24 cellular contexts compared by ENCODE assay signal in the genomic region with DNA sequence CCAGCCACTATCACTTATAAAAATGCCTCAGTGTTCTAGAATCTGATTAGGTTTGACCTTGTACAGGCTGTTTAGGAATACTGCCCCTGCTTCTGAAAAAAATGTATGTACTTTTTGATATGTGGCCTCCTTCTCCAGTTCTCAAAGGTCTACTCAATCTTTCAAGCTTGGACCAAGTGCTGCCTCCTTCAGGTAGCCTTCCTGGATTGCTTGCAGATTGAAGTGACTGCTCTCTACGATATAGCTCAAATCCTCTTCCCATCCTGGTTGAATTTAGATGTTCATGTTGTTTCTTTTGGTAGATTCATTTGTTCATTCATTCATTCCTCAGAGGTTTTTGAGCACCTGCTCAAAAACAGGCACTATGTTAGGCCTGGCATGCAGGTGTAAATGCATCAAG.
DNase-seq lines count a peak whose midpoint lies in the region; ATAC-seq, FAIRE-seq and TF ChIP-seq lines count a peak whose summit lies in the region.
"Had no signal": no experiment of that assay in that cellular context is flagged by ENCODE, and none has a peak within 500 bp of the region (broad histone marks: within the 10 kb centered on the region; RNA-seq: fewer than 3 reads in every experiment).

No MANE protein-coding gene starts in this region.

- H3K4me2 ChIP-seq in A549: no peak overlapping the region
- H3K4me2 ChIP-seq in DOHH2 (ENCODE audit: low read length): 0 out of 2 replicates have a peak overlapping the region, but pooled peaks have one; percentile 3
- peak overlapping the region; percentile 63 for H3K4me2 ChIP-seq in OCI-LY3 (ENCODE audit: low read length)
- no peak overlapping the region for H3K4me2 ChIP-seq in H1 (ENCODE audit: insufficient read depth in 1 of 2, low read depth in 2 of 2, low read length in 2 of 2)
- H3K4me2 ChIP-seq in MM.1S (ENCODE audit: low read depth, low read length): no peak overlapping the region

- no peak overlapping the region for H4K8ac ChIP-seq in H1 (ENCODE audit: extremely low read depth, insufficient read depth, low read length)

- H3K9me2 ChIP-seq in DOHH2 (replicated peaks; ENCODE audit: control insufficient read depth, low read length) (no peaks in the 10 kb centered on the region), MM.1S (replicated peaks; ENCODE audit: insufficient read depth, low read length) (no peaks in the 10 kb centered on the region)

- no peaks in the 10 kb centered on the region for H4K20me1 ChIP-seq in DOHH2 (ENCODE audit: control insufficient read depth, insufficient read depth, low read depth, low read length)
- no peaks in the 10 kb centered on the region for H4K20me1 ChIP-seq in OCI-LY3 (ENCODE audit: insufficient read depth, low read length)
- no peaks in the 10 kb centered on the region for H4K20me1 ChIP-seq in H1 (replicated peaks in 1 of 2; ENCODE audit: control insufficient read depth in 1 of 2, insufficient read depth in 2 of 2, low read length in 2 of 2)
- no peaks in the 10 kb centered on the region for H4K20me1 ChIP-seq in MM.1S (ENCODE audit: insufficient read depth, low read length)

- no peak overlapping the region for H3K18ac ChIP-seq in H1 (ENCODE audit: extremely low read depth, low read length)

- no peak overlapping the region for H4K91ac ChIP-seq in H1 (replicated peaks; ENCODE audit: insufficient read length, low read length)

- TF ChIP-seq CTCF in A549 (IDR thresholded peaks at IDR 0.05) (no peak), DOHH2 (IDR thresholded peaks at IDR 0.05; ENCODE audit: low read depth, low read length, poor library complexity, severe bottlenecking) (no peak), OCI-LY3 (IDR thresholded peaks at IDR 0.05; ENCODE audit: low read depth, low read length) (peak; percentile 38), H1 (IDR thresholded peaks at IDR 0.05; ENCODE audit: control extremely low read depth in 1 of 3, insufficient read depth in 1 of 3, low read depth in 1 of 3, low read length in 3 of 3) (peak in 2 of 3 experiments; percentile 11 to 28; a peak in 2 of 4 replicates), MM.1S (IDR thresholded peaks at IDR 0.05; ENCODE audit: low read length) (no peak)

- no peak overlapping the region for H2BK120ac ChIP-seq in H1 (replicated peaks; ENCODE audit: low read depth, low read length)

- H3K9ac ChIP-seq in OCI-LY3 (ENCODE audit: low read length) (no peak overlapping the region; the same call in 1 of the 2 replicates), H1 (replicated peaks in 1 of 4; ENCODE audit: extremely low read depth in 1 of 4, low read depth in 3 of 4, low read length in 3 of 4) (no peak overlapping the region), MM.1S (ENCODE audit: low read length) (no peak overlapping the region)
- H3K9ac ChIP-seq: GM23248 had no signal

- H3K23me2 ChIP-seq in H1 (ENCODE audit: low read depth, low read length): no peaks in the 10 kb centered on the region

- H3K79me1 ChIP-seq in H1 (ENCODE audit: low read depth, low read length): no peaks in the 10 kb centered on the region

- 12% methylated on average over 1 of the region's 1 CpG for WGBS in A549 (ENCODE audit: missing lambda C conversion rate)
- WGBS in H1 (ENCODE audit: extremely low coverage in 1 of 2, insufficient coverage in 1 of 2, insufficient read length in 1 of 2, insufficient replicate concordance in 2 of 2, low coverage in 1 of 2, low lambda C conversion rate in 2 of 2, missing lambda C conversion rate in 1 of 2), 2 experiments: 75% methylated on average over 1 of the region's 1 CpG; no CpG with 5 or more reads in 1 of the 2 experiments

- no peak overlapping the region for H2BK12ac ChIP-seq in H1 (ENCODE audit: low read depth, low read length)

- H3K9me3 ChIP-seq in A549 (no peaks in the 10 kb centered on the region), DOHH2 (ENCODE audit: control insufficient read depth, insufficient read depth, low read length) (no peaks in the 10 kb centered on the region), OCI-LY3 (ENCODE audit: insufficient read depth, low read length) (no peaks in the 10 kb centered on the region), H1 (ENCODE audit: insufficient read depth in 2 of 2, low read depth in 1 of 2, low read length in 1 of 2) (peaks cover 0 to 3% of the 10 kb centered on the region in 2 experiments; a peak in 1 of 4 replicates), MM.1S (replicated peaks; ENCODE audit: insufficient read depth, low read length) (no peaks in the 10 kb centered on the region)
- H3K9me3 ChIP-seq: BE2C, Caco-2 had no signal

- ATAC-seq in A549: no peak
- ATAC-seq: CD8-positive, alpha-beta T cell; GM12878 had no signal

- FAIRE-seq in A549 (lab: Jason Lieb, UNC) (no peak), H1 (lab: Jason Lieb, UNC) (no peak)
- FAIRE-seq: A204.1, GM12878, GM19239, H54 had no signal

- DNase-seq in A549 (ENCODE audit: low read depth in 1 of 2, low spot score in 1 of 2): no peak
- DNase-seq in H1 (ENCODE audit: low read depth in 1 of 2, low spot score in 2 of 2): no peak
- DNase-seq in MM.1S: no peak
- DNase-seq in occipital lobe (lab: John Stamatoyannopoulos, UW): no peak
- no peak for DNase-seq in NK-92 (lab: John Stamatoyannopoulos, UW; ENCODE audit: unreplicated experiment)
- DNase-seq: ACHN; AML-193; BE2C; Caco-2; CD4-positive, CD25-positive, alpha-beta regulatory T cell; CD8-positive, alpha-beta T cell; DND-41; EL; GDM1; GM23248; HCEC 1CT had no signal

- CTCF ChIA-PET in A549 (lab: Yijun Ruan, JAX): no interaction called here
- CTCF ChIA-PET in H1 (lab: Charles Lee; ENCODE audit: partially characterized antibody): interaction anchor here (0.7 to 2.0 kb wide), 6 partner anchors 10 to 197 kb away, joined by 3 to 7 read pairs (median 4); no protein-coding TSS in a partner anchor

- no peak overlapping the region for H3K23ac ChIP-seq in H1 (ENCODE audit: insufficient read length)

- no peak overlapping the region for H4K5ac ChIP-seq in H1 (ENCODE audit: insufficient read length, low read depth, low read length)

- H3K79me2 ChIP-seq in DOHH2 (ENCODE audit: control insufficient read depth, low read length) (no peaks in the 10 kb centered on the region), OCI-LY3 (ENCODE audit: low read length) (no peaks in the 10 kb centered on the region), H1 (ENCODE audit: control insufficient read depth in 1 of 2, insufficient read depth in 2 of 2, low read length in 2 of 2) (no peaks in the 10 kb centered on the region), MM.1S (ENCODE audit: low read length) (no peaks in the 10 kb centered on the region)

- H2AFZ ChIP-seq in OCI-LY3 (ENCODE audit: low read depth, low read length) (no peak overlapping the region), H1 (ENCODE audit: low read length) (no peak overlapping the region), MM.1S (ENCODE audit: low read length) (no peak overlapping the region)
- H2AFZ ChIP-seq: GM23248 had no signal

- no peak overlapping the region for H2BK20ac ChIP-seq in H1 (ENCODE audit: low read length)

- H3K4me3 ChIP-seq in A549 (no peak overlapping the region), DOHH2 (ENCODE audit: low read length) (no peak overlapping the region), OCI-LY3 (ENCODE audit: low read length) (peak overlapping the region; percentile 13; the same call in 1 of the 2 replicates), H1 (ENCODE audit: extremely low read depth in 1 of 4, insufficient read depth in 2 of 4, low read depth in 3 of 4, low read length in 4 of 4) (no peak overlapping the region), MM.1S (ENCODE audit: low read length) (no peak overlapping the region)
- H3K4me3 ChIP-seq: GM12878, GM23248 had no signal

- H3K4me1 ChIP-seq in A549 (no peaks in the 10 kb centered on the region), DOHH2 (ENCODE audit: control insufficient read depth, low read length) (peaks cover 8% of the 10 kb centered on the region), OCI-LY3 (ENCODE audit: low read length) (peaks cover 28% of the 10 kb centered on the region), H1 (replicated peaks in 1 of 4; ENCODE audit: control insufficient read depth in 3 of 4, insufficient read depth in 4 of 4, low read length in 3 of 4) (no peaks in the 10 kb centered on the region), MM.1S (ENCODE audit: low read length) (no peaks in the 10 kb centered on the region)
- H3K4me1 ChIP-seq: BE2C, Caco-2 had no signal

- POLR2A ChIA-PET in A549 (lab: Yijun Ruan, JAX): no interaction called here
- POLR2A ChIA-PET in H1 (lab: Charles Lee; ENCODE audit: partially characterized antibody): no interaction called here

- TF ChIP-seq POLR2A in A549 (IDR thresholded peaks at IDR 0.05; ENCODE audit: low read length): no peak
- TF ChIP-seq POLR2A in H1 (IDR thresholded peaks at IDR 0.05; ENCODE audit: control extremely low read depth in 1 of 2, low read depth in 2 of 2, low read length in 2 of 2): no peak

- no peak overlapping the region for H3K27ac ChIP-seq in A549
- no peak overlapping the region for H3K27ac ChIP-seq in DOHH2 (ENCODE audit: low read depth, low read length)
- H3K27ac ChIP-seq in OCI-LY3 (ENCODE audit: low read length): peak overlapping the region; percentile 26
- no peak overlapping the region for H3K27ac ChIP-seq in H1 (ENCODE audit: low read depth, low read length)
- H3K27ac ChIP-seq in MM.1S (ENCODE audit: low read length): no peak overlapping the region
- H3K27ac ChIP-seq: 22Rv1, C4-2B, GM23248 had no signal

- H3K27me3 ChIP-seq in DOHH2 (ENCODE audit: control insufficient read depth, low read length) (0 out of 2 replicates have a peak, but pooled peaks cover 3% of the 10 kb centered on the region), OCI-LY3 (ENCODE audit: low read depth, low read length) (no peaks in the 10 kb centered on the region), H1 (replicated peaks in 1 of 4; ENCODE audit: control insufficient read depth in 3 of 4, extremely low read depth in 1 of 4, insufficient read depth in 3 of 4, low read length in 3 of 4) (no peaks in the 10 kb centered on the region; a peak in 1 of 7 replicates), MM.1S (replicated peaks; ENCODE audit: insufficient read depth, low read length) (no peaks in the 10 kb centered on the region)
- H3K27me3 ChIP-seq: BE2C had no signal

- TF ChIP-seq RAD21 in A549 (conservative IDR thresholded peaks at IDR 0.05 in 1 of 2, IDR thresholded peaks at IDR 0.05 in 1 of 2) (no peak), H1 (IDR thresholded peaks at IDR 0.05 in 1 of 2, conservative IDR thresholded peaks at IDR 0.05 in 1 of 2; ENCODE audit: low read depth in 2 of 2, low read length in 2 of 2) (peak; percentile 15 to 36; a peak in 2 of 4 replicates)

- no peak overlapping the region for H3K14ac ChIP-seq in H1 (ENCODE audit: insufficient read length)

- no peak overlapping the region for H3K4ac ChIP-seq in H1 (replicated peaks; ENCODE audit: insufficient read length, low read depth, low read length)

- H2BK15ac ChIP-seq in H1 (ENCODE audit: low read length): no peak overlapping the region

- H2BK5ac ChIP-seq in H1 (ENCODE audit: low read depth, low read length): no peak overlapping the region

- H3K36me3 ChIP-seq in DOHH2 (ENCODE audit: control insufficient read depth, low read length) (no peaks in the 10 kb centered on the region), OCI-LY3 (replicated peaks; ENCODE audit: low read depth, low read length) (no peaks in the 10 kb centered on the region), H1 (ENCODE audit: control insufficient read depth in 2 of 4, insufficient read depth in 4 of 4, low read length in 3 of 4) (no peaks in the 10 kb centered on the region), MM.1S (replicated peaks; ENCODE audit: insufficient read depth, low read length) (no peaks in the 10 kb centered on the region)
- H3K36me3 ChIP-seq: BE2C had no signal

- no peak overlapping the region for H3K56ac ChIP-seq in H1 (replicated peaks; ENCODE audit: insufficient read length, low read depth, low read length)

- H3F3A ChIP-seq in DOHH2 (ENCODE audit: control insufficient read depth, insufficient read depth) (no peaks in the 10 kb centered on the region), MM.1S (ENCODE audit: insufficient read depth, low read length) (no peaks in the 10 kb centered on the region)

- TF ChIP-seq EP300 in A549 (IDR thresholded peaks at IDR 0.05) (no peak), H1 (IDR thresholded peaks at IDR 0.05; ENCODE audit: borderline replicate concordance in 1 of 2, low read depth in 2 of 2, low read length in 2 of 2) (no peak)

- no peak overlapping the region for H2AK5ac ChIP-seq in H1 (ENCODE audit: low read depth, low read length)

Comparison
In these comparisons a context has a peak if more than half of its experiments do, and no peak if none do; other contexts are left out.
1. H3K4me2 ChIP-seq: peak in DOHH2 (single experiment) and OCI-LY3 (single experiment); none in A549 (single experiment), H1 (0 of 2) and MM.1S (single experiment).
2. CTCF ChIP-seq: peak in OCI-LY3 (single experiment) and H1 (2 of 3); none in A549 (single experiment), DOHH2 (single experiment) and MM.1S (single experiment).